In the genomic region with DNA sequence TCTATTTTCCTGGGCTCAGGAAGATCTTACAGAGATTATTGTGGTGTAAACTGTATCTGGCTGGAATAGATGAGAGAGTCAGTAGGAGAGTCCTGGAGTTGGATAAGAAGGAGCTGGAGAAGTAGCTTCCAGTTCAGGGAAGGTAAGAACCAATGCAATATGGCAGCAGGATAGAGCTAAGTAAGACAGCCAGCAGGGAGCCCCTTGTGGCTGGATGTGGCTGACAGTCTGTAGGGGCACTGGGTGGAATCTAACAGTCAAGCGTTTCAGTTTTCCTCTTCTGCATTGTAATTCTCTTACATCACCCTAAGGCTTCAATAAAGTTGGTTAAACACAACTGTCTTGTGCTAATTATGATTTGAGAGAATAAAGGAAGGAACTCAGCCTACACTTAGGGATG, we compare ENCODE assay signal across 1 cellular context.
TF ChIP-seq lines count a peak whose summit lies in the region.

No MANE protein-coding gene starts in this region.

TF ChIP-seq in GM23338, 12 proteins besides CTCF, POLR2A, EP300 and RAD21 (continued from another document):
- TF ChIP-seq ZNF462 (CRISPR knock-in tag; IDR thresholded peaks at IDR 0.05) (no peak), STAT1 (IDR thresholded peaks at IDR 0.05; ENCODE audit: unreplicated experiment) (no peak), POLR2AphosphoS5 (IDR thresholded peaks at IDR 0.05; ENCODE audit: low read depth) (no peak), JUNB (IDR thresholded peaks at IDR 0.05; ENCODE audit: unreplicated experiment) (no peak), ZNF331 (CRISPR knock-in tag; IDR thresholded peaks at IDR 0.05; ENCODE audit: low read depth) (no peak), ETS1 (IDR thresholded peaks at IDR 0.05) (no peak), EZH2phosphoT487 (IDR thresholded peaks at IDR 0.05; ENCODE audit: unreplicated experiment) (no peak), ZNF114 (CRISPR knock-in tag; IDR thresholded peaks at IDR 0.05) (no peak)
- TF ChIP-seq, protein P1, sequence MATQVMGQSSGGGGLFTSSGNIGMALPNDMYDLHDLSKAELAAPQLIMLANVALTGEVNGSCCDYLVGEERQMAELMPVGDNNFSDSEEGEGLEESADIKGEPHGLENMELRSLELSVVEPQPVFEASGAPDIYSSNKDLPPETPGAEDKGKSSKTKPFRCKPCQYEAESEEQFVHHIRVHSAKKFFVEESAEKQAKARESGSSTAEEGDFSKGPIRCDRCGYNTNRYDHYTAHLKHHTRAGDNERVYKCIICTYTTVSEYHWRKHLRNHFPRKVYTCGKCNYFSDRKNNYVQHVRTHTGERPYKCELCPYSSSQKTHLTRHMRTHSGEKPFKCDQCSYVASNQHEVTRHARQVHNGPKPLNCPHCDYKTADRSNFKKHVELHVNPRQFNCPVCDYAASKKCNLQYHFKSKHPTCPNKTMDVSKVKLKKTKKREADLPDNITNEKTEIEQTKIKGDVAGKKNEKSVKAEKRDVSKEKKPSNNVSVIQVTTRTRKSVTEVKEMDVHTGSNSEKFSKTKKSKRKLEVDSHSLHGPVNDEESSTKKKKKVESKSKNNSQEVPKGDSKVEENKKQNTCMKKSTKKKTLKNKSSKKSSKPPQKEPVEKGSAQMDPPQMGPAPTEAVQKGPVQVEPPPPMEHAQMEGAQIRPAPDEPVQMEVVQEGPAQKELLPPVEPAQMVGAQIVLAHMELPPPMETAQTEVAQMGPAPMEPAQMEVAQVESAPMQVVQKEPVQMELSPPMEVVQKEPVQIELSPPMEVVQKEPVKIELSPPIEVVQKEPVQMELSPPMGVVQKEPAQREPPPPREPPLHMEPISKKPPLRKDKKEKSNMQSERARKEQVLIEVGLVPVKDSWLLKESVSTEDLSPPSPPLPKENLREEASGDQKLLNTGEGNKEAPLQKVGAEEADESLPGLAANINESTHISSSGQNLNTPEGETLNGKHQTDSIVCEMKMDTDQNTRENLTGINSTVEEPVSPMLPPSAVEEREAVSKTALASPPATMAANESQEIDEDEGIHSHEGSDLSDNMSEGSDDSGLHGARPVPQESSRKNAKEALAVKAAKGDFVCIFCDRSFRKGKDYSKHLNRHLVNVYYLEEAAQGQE (IDR thresholded peaks at IDR 0.05; ENCODE audit: unreplicated experiment): no peak
